Comparison of ENCODE assay signal across 7 cellular contexts in the genomic region with DNA sequence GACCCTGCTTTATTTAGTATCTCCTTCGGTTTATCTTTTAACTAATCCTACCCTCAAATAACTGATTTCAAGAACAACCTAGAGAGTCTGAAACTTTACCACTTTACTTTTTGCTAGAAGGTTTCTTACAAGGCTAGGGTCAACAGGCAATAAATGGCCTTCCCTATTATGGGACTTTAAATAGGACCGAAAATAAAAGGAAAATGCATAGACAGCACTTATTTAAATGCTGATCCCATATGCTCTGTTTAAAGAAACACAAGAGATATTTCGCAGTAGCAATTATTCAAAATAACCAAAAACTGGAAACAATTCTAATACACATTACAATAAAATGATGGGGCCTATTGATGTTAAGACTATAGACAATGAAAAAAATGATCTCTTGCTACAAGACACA.
"Had no signal": no experiment of that assay in that cellular context is flagged by ENCODE, and none has a peak within 500 bp of the region (broad histone marks: within the 10 kb centered on the region; RNA-seq: fewer than 3 reads in every experiment).

No MANE protein-coding gene starts in this region.

- H3K9me3 Mint-ChIP-seq: IgD-negative memory B cell had no signal

- H3K27ac Mint-ChIP-seq: IgD-negative memory B cell had no signal

- H3K9ac ChIP-seq: KMS-11 had no signal

- DNase-seq: IMR-90, KBM-7, KG1 had no signal

- FAIRE-seq: HTR-8/SVneo had no signal

- H3K4me3 Mint-ChIP-seq: IgD-negative memory B cell had no signal

- H3K27ac ChIP-seq: HL-60, KMS-11 had no signal

- H3K27me3 Mint-ChIP-seq: IgD-negative memory B cell had no signal

- H3K4me2 ChIP-seq: KMS-11 had no signal
